1 cellular context compared by ENCODE assay signal in genomic region chr11:118708296-118708695, GRCh38.
A peak's percentile ranks its signal among the peaks of the same experiment; 100 is the strongest.
TF ChIP-seq lines count a peak whose summit lies in the region.

No MANE protein-coding gene starts in this region.

TF ChIP-seq in K562, 482 proteins besides CTCF, POLR2A, EP300 and RAD21 (continued from another document):
- TF ChIP-seq ZBTB11 (CRISPR knock-in tag; IDR thresholded peaks at IDR 0.05) (peak in 1 of 3 experiments; percentile 40; a peak in 1 of 6 replicates), PTTG1 (tag; IDR thresholded peaks at IDR 0.05; ENCODE audit: low read depth) (peak; percentile 71), ZNF232 (CRISPR knock-in tag; IDR thresholded peaks at IDR 0.05) (no peak), PBX2 (CRISPR knock-in tag; IDR thresholded peaks at IDR 0.05; ENCODE audit: low read depth) (no peak), PBX2 (tag; conservative IDR thresholded peaks at IDR 0.05; ENCODE audit: low read depth) (0 out of 2 replicates have a peak, but pooled peaks have one; percentile 12), RBFOX2 (IDR thresholded peaks at IDR 0.05; ENCODE audit: low read depth, low read length) (no peak), RAD51 (IDR thresholded peaks at IDR 0.05; ENCODE audit: borderline replicate concordance, low read depth) (no peak), TEAD2 (tag; IDR thresholded peaks at IDR 0.05) (0 out of 2 replicates have a peak, but pooled peaks have one; percentile 49), NR2C1 (IDR thresholded peaks at IDR 0.05) (no peak), NR2C1 (tag; IDR thresholded peaks at IDR 0.05) (peak; percentile 79), HSF4 (CRISPR knock-in tag; IDR thresholded peaks at IDR 0.05; ENCODE audit: borderline replicate concordance) (peak; percentile 91; the same call in 1 of the 2 replicates), CBX1 (IDR thresholded peaks at IDR 0.05; ENCODE audit: low read depth) (no peak), KLF16 (IDR thresholded peaks at IDR 0.05) (no peak), ZBTB12 (CRISPR knock-in tag; IDR thresholded peaks at IDR 0.05) (peak; percentile 46; the same call in 1 of the 2 replicates), ZNF324 (CRISPR knock-in tag; IDR thresholded peaks at IDR 0.05) (no peak), ZFP36 (IDR thresholded peaks at IDR 0.05; ENCODE audit: low read depth, low read length, partially characterized antibody) (no peak), ZNF197 (CRISPR knock-in tag; IDR thresholded peaks at IDR 0.05; ENCODE audit: low read depth) (no peak), E2F6 (IDR thresholded peaks at IDR 0.05; ENCODE audit: borderline replicate concordance in 1 of 2, extremely low read depth in 1 of 2, insufficient read depth in 1 of 2, insufficient read length in 1 of 2, low read depth in 1 of 2, low read length in 1 of 2, poor library complexity in 1 of 2, severe bottlenecking in 1 of 2) (no peak), IFI16 (CRISPR knock-in tag; IDR thresholded peaks at IDR 0.05) (0 out of 2 replicates have a peak, but pooled peaks have one; percentile 60), MEIS2 (IDR thresholded peaks at IDR 0.05; ENCODE audit: partially characterized antibody) (peak; percentile 77), MEF2D (tag; conservative IDR thresholded peaks at IDR 0.05; ENCODE audit: low read depth) (peak; percentile 87), ZNF134 (CRISPR knock-in tag; conservative IDR thresholded peaks at IDR 0.05) (no peak), ZBTB17 (CRISPR knock-in tag; IDR thresholded peaks at IDR 0.05) (peak; percentile 74; the same call in 1 of the 2 replicates), PYGO2 (tag; IDR thresholded peaks at IDR 0.05) (peak; percentile 69; the same call in 1 of the 2 replicates), CBFA2T2 (conservative IDR thresholded peaks at IDR 0.05) (peak; percentile 41; the same call in 1 of the 2 replicates), ZNF639 (CRISPR knock-in tag; conservative IDR thresholded peaks at IDR 0.05 in 1 of 2, IDR thresholded peaks at IDR 0.05 in 1 of 2) (peak in 1 of 2 experiments; percentile 87; a peak in 2 of 4 replicates), ZNF583 (CRISPR knock-in tag; IDR thresholded peaks at IDR 0.05) (peak; percentile 97), HDAC8 (tag; IDR thresholded peaks at IDR 0.05) (peak; percentile 85), NR4A1 (CRISPR knock-in tag; IDR thresholded peaks at IDR 0.05) (no peak), NR4A1 (tag; IDR thresholded peaks at IDR 0.05) (peak; percentile 94), SIN3A (IDR thresholded peaks at IDR 0.05; ENCODE audit: borderline replicate concordance in 2 of 2, control insufficient read depth in 1 of 2, low read depth in 2 of 2, low read length in 2 of 2) (no peak), HOXB6 (CRISPR knock-in tag; IDR thresholded peaks at IDR 0.05; ENCODE audit: borderline replicate concordance) (no peak), KLF6 (CRISPR knock-in tag; IDR thresholded peaks at IDR 0.05; ENCODE audit: borderline replicate concordance) (peak; percentile 75; the same call in 1 of the 2 replicates), DDX20 (tag; IDR thresholded peaks at IDR 0.05; ENCODE audit: low read depth) (peak; percentile 60; the same call in 1 of the 2 replicates), MTF1 (CRISPR knock-in tag; IDR thresholded peaks at IDR 0.05; ENCODE audit: borderline replicate concordance) (no peak), PTRF (tag; IDR thresholded peaks at IDR 0.05) (peak; percentile 57; the same call in 1 of the 2 replicates), HNRNPK (IDR thresholded peaks at IDR 0.05; ENCODE audit: low read depth, low read length, poor library complexity, severe bottlenecking) (no peak), CBFA2T3 (IDR thresholded peaks at IDR 0.05) (peak; percentile 76)
